17 cellular contexts compared by ENCODE assay signal in the genomic region with DNA sequence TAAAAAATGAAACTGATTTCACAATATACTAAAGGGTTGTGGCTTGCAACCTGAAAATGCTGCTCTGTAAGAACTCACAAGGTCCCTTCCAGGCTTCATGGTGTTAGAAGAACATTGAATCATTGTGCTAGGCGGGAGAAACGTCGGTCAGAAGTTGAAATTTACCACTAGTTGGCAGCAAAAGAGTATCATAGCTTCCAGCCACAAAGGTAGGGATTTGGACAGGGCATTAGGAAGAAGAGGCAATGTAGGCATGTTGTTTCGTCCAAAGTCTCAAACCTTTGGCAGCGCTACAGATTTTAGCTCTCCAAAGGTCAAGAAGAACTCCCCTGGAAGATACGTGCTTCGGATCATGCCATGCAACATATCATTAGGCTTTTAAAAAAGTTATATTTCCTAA.
A peak's percentile ranks its signal among the peaks of the same experiment; 100 is the strongest.
DNase-seq lines count a peak whose midpoint lies in the region; ATAC-seq and TF ChIP-seq lines count a peak whose summit lies in the region.
"Had no signal": no experiment of that assay in that cellular context is flagged by ENCODE, and none has a peak within 500 bp of the region (broad histone marks: within the 10 kb centered on the region; RNA-seq: fewer than 3 reads in every experiment).

No MANE protein-coding gene starts in this region.

- no peak overlapping the region for H3K27ac ChIP-seq in WERI-Rb-1
- no peak overlapping the region for H3K27ac ChIP-seq in right lobe of liver
- no peak overlapping the region for H3K27ac ChIP-seq in left ventricle myocardium inferior (replicated peaks)
- H3K27ac ChIP-seq: adrenal gland, gastrocnemius medialis, SJSA1 had no signal

- H3K27me3 ChIP-seq in WERI-Rb-1 (ENCODE audit: insufficient read depth, low read depth, severe bottlenecking) = no peaks in the 10 kb centered on the region
- H3K27me3 ChIP-seq in right lobe of liver = no peaks in the 10 kb centered on the region
- peaks cover 7% of the 10 kb centered on the region for H3K27me3 ChIP-seq in left ventricle myocardium inferior (ENCODE audit: low read depth)
- H3K27me3 ChIP-seq: adrenal gland, gastrocnemius medialis, SJSA1 had no signal

- no peaks in the 10 kb centered on the region for H3K9me3 ChIP-seq in WERI-Rb-1 (ENCODE audit: severe bottlenecking)
- no peaks in the 10 kb centered on the region for H3K9me3 ChIP-seq in right lobe of liver
- H3K9me3 ChIP-seq in left ventricle myocardium inferior (replicated peaks) = no peaks in the 10 kb centered on the region
- H3K9me3 ChIP-seq: adrenal gland, gastrocnemius medialis had no signal

- peak; percentile 96 to 98 (median 96) for ATAC-seq in right lobe of liver
- ATAC-seq: activated CD8-positive, alpha-beta T cell treated with anti-CD3 and anti-CD28 coated beads for 36 hours; gastrocnemius medialis; stimulated activated naive CD8-positive, alpha-beta T cell treated with anti-CD3 and anti-CD28 coated beads, Interleukin-15, amount 100 ng/mL, for 72 hours had no signal

- H3K4me1 ChIP-seq in right lobe of liver (no peaks in the 10 kb centered on the region), left ventricle myocardium inferior (no peaks in the 10 kb centered on the region)
- H3K4me1 ChIP-seq: adrenal gland, gastrocnemius medialis, SJSA1 had no signal

- H3K4me3 ChIP-seq in WERI-Rb-1 (ENCODE audit: low read depth, low read length) (no peak overlapping the region), right lobe of liver (no peak overlapping the region), left ventricle myocardium inferior (no peak overlapping the region)
- H3K4me3 ChIP-seq: adrenal gland, gastrocnemius medialis, SJSA1 had no signal

- 19% methylated on average over 7 of the region's 7 CpGs for WGBS in right lobe of liver (ENCODE audit: insufficient coverage, low coverage, low lambda C conversion rate, missing lambda C conversion rate)

- intact Hi-C loops in right lobe of liver (cut with DNase I) (no loop called here), left ventricle myocardium inferior (cut with micrococcal nuclease) (no loop called here)

- TF ChIP-seq POLR2A in right lobe of liver (IDR thresholded peaks at IDR 0.05) = no peak

- DNase-seq in ELF-1 (ENCODE audit: low read depth, low spot score) (peak; percentile 11), Kasumi-1 (lab: John Stamatoyannopoulos, UW) (peak; percentile 16 to 20), WERI-Rb-1 (no peak), right lobe of liver (peak in 1 of 3 donors; percentile 69), left ventricle myocardium inferior (no peak), ecto neural progenitor cell (ENCODE audit: low spot score) (no peak)
- no peak for DNase-seq in activated CD4-positive, alpha-beta T cell treated with anti-CD3 and anti-CD28 coated beads for 48 hours
- DNase-seq: activated CD8-positive, alpha-beta T cell treated with anti-CD3 and anti-CD28 coated beads for 36 hours; adrenal gland; EL; gastrocnemius medialis; islet precursor cell; KG1; NCI-H2029 treated with DMSO at 0.1 percent for 48 hours; posterior cingulate gyrus; stimulated activated naive CD8-positive, alpha-beta T cell treated with anti-CD3 and anti-CD28 coated beads, Interleukin-15, amount 100 ng/mL, for 72 hours had no signal

- TF ChIP-seq CTCF in WERI-Rb-1 (IDR thresholded peaks at IDR 0.05; ENCODE audit: low read depth, low read length) (peak; percentile 45), right lobe of liver (IDR thresholded peaks at IDR 0.05) (peak in 3 of 4 donors; percentile 35 to 54 (median 50)), left ventricle myocardium inferior (IDR thresholded peaks at IDR 0.05; ENCODE audit: borderline replicate concordance) (no peak)

- H3K36me3 ChIP-seq in WERI-Rb-1 = no peaks in the 10 kb centered on the region
- H3K36me3 ChIP-seq in right lobe of liver = no peaks in the 10 kb centered on the region
- no peaks in the 10 kb centered on the region for H3K36me3 ChIP-seq in left ventricle myocardium inferior
- H3K36me3 ChIP-seq: adrenal gland, gastrocnemius medialis, SJSA1 had no signal

Comparison
In these comparisons a context has a peak if more than half of its experiments do, and no peak if none do; other contexts are left out.
1. DNase-seq: peak in ELF-1 (single experiment) and Kasumi-1 (2 of 2); none in WERI-Rb-1 (single experiment), left ventricle myocardium inferior (single experiment), activated CD4-positive, alpha-beta T cell treated with anti-CD3 and anti-CD28 coated beads for 48 hours (single experiment) and ecto neural progenitor cell (single experiment).